In genomic region chr17:57085448-57086068, GRCh38 we compare ENCODE assay signal across 8 cellular contexts. TPM values are rescaled to one million over a fixed set of nuclear protein-coding genes. Genes with fewer than 3 reads are reported as not detected.
DNase-seq lines count a peak whose midpoint lies in the region; ATAC-seq and TF ChIP-seq lines count a peak whose summit lies in the region.

No MANE protein-coding gene starts in this region.

- H4K20me1 ChIP-seq in Karpas-422 (ENCODE audit: insufficient read depth, low read depth, low read length): peaks cover 39% of the 10 kb centered on the region

- peak overlapping the region; percentile 86 for H3K4me3 Mint-ChIP-seq in T-helper 2 cell treated with Interferon-gamma antibody and Interleukin-4, amounts not matched to agents 5 μg/mL and 100 μg/mL, for 36 hours

- H3K9me3 Mint-ChIP-seq in T-helper 2 cell treated with Interferon-gamma antibody and Interleukin-4, amounts not matched to agents 5 μg/mL and 100 μg/mL, for 36 hours: no peaks in the 10 kb centered on the region

- H3K4me1 Mint-ChIP-seq in T-helper 2 cell treated with Interferon-gamma antibody and Interleukin-4, amounts not matched to agents 5 μg/mL and 100 μg/mL, for 36 hours (ENCODE audit: low read depth): peaks cover 36% of the 10 kb centered on the region

- TF ChIP-seq CTCF in GM10266 (IDR thresholded peaks at IDR 0.05; ENCODE audit: control insufficient read depth, insufficient read depth, low read depth, missing control alignments): peak; percentile 45
- no peak for TF ChIP-seq CTCF in brain microvascular endothelial cell (IDR thresholded peaks at IDR 0.05; ENCODE audit: low read depth, low read length, missing control alignments)
- TF ChIP-seq CTCF in spleen (IDR thresholded peaks at IDR 0.05 in 8 of 11, conservative IDR thresholded peaks at IDR 0.05 in 3 of 11): no peak

- peaks cover 12% of the 10 kb centered on the region for H3K27me3 Mint-ChIP-seq in T-helper 2 cell treated with Interferon-gamma antibody and Interleukin-4, amounts not matched to agents 5 μg/mL and 100 μg/mL, for 36 hours (ENCODE audit: low read depth)

- TF ChIP-seq POLR2A in spleen (IDR thresholded peaks at IDR 0.05): no peak

- in situ Hi-C loops in brain microvascular endothelial cell (cut with HindIII; ENCODE audit: low pct_ligation_motif_present, low sequenced_read_pairs): no loop called here

- H3K36me3 ChIP-seq in Karpas-422 (ENCODE audit: insufficient read depth, low read length): no peaks in the 10 kb centered on the region
- no peaks in the 10 kb centered on the region for H3K36me3 ChIP-seq in brain microvascular endothelial cell (replicated peaks)
- H3K36me3 ChIP-seq in spleen: no peaks in the 10 kb centered on the region

- 0 to 1% (median 0%) methylated on average over 17 to 75 of the region's 75 CpGs for WGBS in spleen, 5 donors

- H3K27me3 ChIP-seq in Karpas-422 (ENCODE audit: low read length): no peaks in the 10 kb centered on the region
- no peaks in the 10 kb centered on the region for H3K27me3 ChIP-seq in brain microvascular endothelial cell (replicated peaks)
- H3K27me3 ChIP-seq in spleen (replicated peaks in 1 of 7): no peaks in the 10 kb centered on the region

- peak overlapping the region; percentile 63 for H3K27ac ChIP-seq in Karpas-422 (ENCODE audit: low read length)
- no peak overlapping the region for H3K27ac ChIP-seq in brain microvascular endothelial cell
- peak overlapping the region; percentile 72 to 98 (median 93) for H3K27ac ChIP-seq in spleen

- peak overlapping the region; percentile 80; the same call in 1 of the 2 replicates for H2AFZ ChIP-seq in Karpas-422 (ENCODE audit: low read length)

- ATAC-seq in GM21825 (IDR thresholded peaks at IDR 0.05; ENCODE audit: unreplicated experiment): peak; percentile 33

- intact Hi-C loops in spleen (cut with DNase I; ENCODE audit: low total_unique reads): no loop called here

- H3K79me2 ChIP-seq in Karpas-422 (ENCODE audit: low read length): peaks cover 54% of the 10 kb centered on the region

- H3K36me3 Mint-ChIP-seq in T-helper 2 cell treated with Interferon-gamma antibody and Interleukin-4, amounts not matched to agents 5 μg/mL and 100 μg/mL, for 36 hours (ENCODE audit: low read depth): no peaks in the 10 kb centered on the region

- H3K4me1 ChIP-seq in Karpas-422 (ENCODE audit: low read length) (peaks cover 49% of the 10 kb centered on the region), spleen (peaks cover 0 to 48% (median 25%) of the 10 kb centered on the region in 6 donors)

- DNase-seq in GM10266 (ENCODE audit: extremely low spot score): peak; percentile 77
- peak; percentile 70 for DNase-seq in Karpas-422
- DNase-seq in T-helper 2 cell treated with Interferon-gamma antibody and Interleukin-4, amounts not matched to agents 5 μg/mL and 100 μg/mL, for 36 hours (ENCODE audit: low spot score): peak; percentile 49
- no peak for DNase-seq in brain microvascular endothelial cell
- DNase-seq in iPS-NIHi7 (ENCODE audit: extremely low spot score): peak; percentile 59
- DNase-seq in spleen: no peak
- DNase-seq in cerebellar nuclear complex (lab: John Stamatoyannopoulos, UW): no peak

- H3K4me3 ChIP-seq in Karpas-422 (ENCODE audit: low read length) (peak overlapping the region; percentile 83), brain microvascular endothelial cell (ENCODE audit: low read depth, low read length) (peak overlapping the region; percentile 94), spleen (peak overlapping the region; percentile 79 to 99 (median 89))

- no peaks in the 10 kb centered on the region for H3K9me2 ChIP-seq in Karpas-422 (replicated peaks; ENCODE audit: insufficient read depth, low read length)

- H3K27ac Mint-ChIP-seq in T-helper 2 cell treated with Interferon-gamma antibody and Interleukin-4, amounts not matched to agents 5 μg/mL and 100 μg/mL, for 36 hours: peak overlapping the region; percentile 75

- H3K9me3 ChIP-seq in Karpas-422 (ENCODE audit: low read length) (no peaks in the 10 kb centered on the region), spleen (no peaks in the 10 kb centered on the region)

- peak overlapping the region; percentile 93 for H3K4me2 ChIP-seq in Karpas-422 (ENCODE audit: low read depth, low read length, poor library complexity, severe bottlenecking)

- H3K9ac ChIP-seq in Karpas-422 (ENCODE audit: low read length): peak overlapping the region; percentile 92

RNA-seq across cellular contexts. Expression of gene AKAP1, which starts 0.5 kb away (rescaled TPM):
- 56.1 and 71.2 TPM in 2 replicates for total RNA-seq in Karpas-422 (2014; rRNA removed; shearing (Covaris generic); ENCODE audit: low replicate concordance)
- total RNA-seq in spleen: 10 to 100 TPM; 15.0 to 23.9 (median 21.1) TPM
- polyA plus RNA-seq in spleen: 10 to 100 TPM in 1 of 3 donors, 1 to 10 TPM in 2; 6.7 to 12.5 (median 9.4) TPM

Comparison
In these comparisons a context has a peak if more than half of its experiments do, and no peak if none do; other contexts are left out.
1. DNase-seq: peak in GM10266 (single experiment), Karpas-422 (single experiment), T-helper 2 cell treated with Interferon-gamma antibody and Interleukin-4, amounts not matched to agents 5 μg/mL and 100 μg/mL, for 36 hours (single experiment) and iPS-NIHi7 (single experiment); none in brain microvascular endothelial cell (single experiment), spleen (single experiment) and cerebellar nuclear complex (0 of 2).
2. Peak in every context shown above with its lines, with median percentiles within 50 percentile points of each other: H3K4me3 ChIP-seq.